Comparison of ENCODE assay signal across 1 cellular context in the genomic region with DNA sequence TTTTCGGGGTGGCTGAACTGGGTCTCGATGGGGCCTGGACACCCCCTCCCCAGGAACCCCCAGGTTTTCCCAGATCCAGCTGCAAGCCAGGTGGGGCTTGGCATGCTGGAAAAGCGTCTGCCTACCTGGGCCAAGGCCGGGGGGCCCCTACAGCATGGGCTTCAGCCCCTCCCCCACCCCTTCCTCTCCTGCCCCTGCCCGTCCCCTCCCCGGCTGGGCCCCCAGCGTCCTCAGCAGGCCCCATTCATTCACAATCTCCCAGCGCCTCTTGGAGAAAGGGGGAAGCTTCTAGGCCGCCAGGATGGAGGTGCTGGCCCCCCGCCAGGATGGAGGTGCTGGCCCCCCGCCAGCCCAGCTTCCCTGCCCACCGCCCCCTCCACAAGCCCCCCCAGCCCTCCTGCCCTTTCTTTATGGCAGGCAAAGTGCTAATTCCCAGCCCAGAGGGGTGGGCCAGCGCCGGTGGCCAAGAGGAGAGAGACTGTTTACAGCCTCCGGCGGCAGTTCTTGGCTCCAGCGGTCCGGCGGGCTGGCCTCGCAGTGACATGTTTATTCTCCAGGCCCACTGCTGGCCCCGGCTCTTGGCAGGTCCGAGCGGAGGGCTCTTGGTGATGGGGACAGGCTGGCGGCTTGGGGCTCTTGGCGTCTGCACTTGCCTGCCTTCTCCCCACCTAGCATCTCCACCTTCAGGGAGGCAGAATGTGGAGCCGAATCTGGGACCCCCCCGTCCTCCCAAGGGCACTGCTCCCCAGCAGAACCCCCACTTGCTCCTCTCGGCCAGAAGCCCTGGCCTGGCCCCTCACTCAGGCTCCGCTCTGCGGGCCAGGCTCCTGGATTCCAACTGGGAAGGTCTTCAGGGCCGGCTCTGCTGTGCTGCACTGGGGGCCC.
A peak's percentile ranks its signal among the peaks of the same experiment; 100 is the strongest.
TF ChIP-seq lines count a peak whose summit lies in the region.

No MANE protein-coding gene starts in this region.

TF ChIP-seq in HepG2, 621 proteins besides CTCF, POLR2A, EP300 and RAD21 (continued from another document):
- TF ChIP-seq ZNF317 (CRISPR knock-in tag; IDR thresholded peaks at IDR 0.05) (no peak), MTA3 (CRISPR knock-in tag; IDR thresholded peaks at IDR 0.05) (no peak), PITX1 (CRISPR knock-in tag; IDR thresholded peaks at IDR 0.05) (peak; percentile 53; the same call in 1 of the 2 replicates), TOPORS (CRISPR knock-in tag; IDR thresholded peaks at IDR 0.05) (no peak), ZSCAN22 (CRISPR knock-in tag; IDR thresholded peaks at IDR 0.05) (no peak), ZFP82 (CRISPR knock-in tag; IDR thresholded peaks at IDR 0.05; ENCODE audit: borderline replicate concordance) (no peak), KMT2B (CRISPR knock-in tag; IDR thresholded peaks at IDR 0.05) (no peak), ZNF546 (CRISPR knock-in tag; conservative IDR thresholded peaks at IDR 0.05) (no peak), AGO2 (optimal IDR thresholded peaks at IDR 0.05; ENCODE audit: low read depth, low read length) (no peak), IRX3 (CRISPR knock-in tag; IDR thresholded peaks at IDR 0.05; ENCODE audit: borderline replicate concordance, low read depth) (no peak), ZFY (CRISPR knock-in tag; IDR thresholded peaks at IDR 0.05) (0 out of 2 replicates have a peak, but pooled peaks have one; percentile 6), JUND (CRISPR knock-in tag; IDR thresholded peaks at IDR 0.05) (no peak), CENPX (CRISPR knock-in tag; IDR thresholded peaks at IDR 0.05) (no peak), LCORL (IDR thresholded peaks at IDR 0.05) (no peak), LCORL (CRISPR knock-in tag; IDR thresholded peaks at IDR 0.05) (peak; percentile 17; the same call in 1 of the 2 replicates), ZNF547 (CRISPR knock-in tag; IDR thresholded peaks at IDR 0.05) (no peak), ZNF329 (CRISPR knock-in tag; IDR thresholded peaks at IDR 0.05; ENCODE audit: low read depth) (no peak), BCL6 (CRISPR knock-in tag; IDR thresholded peaks at IDR 0.05) (no peak)
- TF ChIP-seq, protein P1, sequence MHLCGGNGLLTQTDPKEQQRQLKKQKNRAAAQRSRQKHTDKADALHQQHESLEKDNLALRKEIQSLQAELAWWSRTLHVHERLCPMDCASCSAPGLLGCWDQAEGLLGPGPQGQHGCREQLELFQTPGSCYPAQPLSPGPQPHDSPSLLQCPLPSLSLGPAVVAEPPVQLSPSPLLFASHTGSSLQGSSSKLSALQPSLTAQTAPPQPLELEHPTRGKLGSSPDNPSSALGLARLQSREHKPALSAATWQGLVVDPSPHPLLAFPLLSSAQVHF (CRISPR knock-in tag; IDR thresholded peaks at IDR 0.05), result no peak
- TF ChIP-seq, protein P2, sequence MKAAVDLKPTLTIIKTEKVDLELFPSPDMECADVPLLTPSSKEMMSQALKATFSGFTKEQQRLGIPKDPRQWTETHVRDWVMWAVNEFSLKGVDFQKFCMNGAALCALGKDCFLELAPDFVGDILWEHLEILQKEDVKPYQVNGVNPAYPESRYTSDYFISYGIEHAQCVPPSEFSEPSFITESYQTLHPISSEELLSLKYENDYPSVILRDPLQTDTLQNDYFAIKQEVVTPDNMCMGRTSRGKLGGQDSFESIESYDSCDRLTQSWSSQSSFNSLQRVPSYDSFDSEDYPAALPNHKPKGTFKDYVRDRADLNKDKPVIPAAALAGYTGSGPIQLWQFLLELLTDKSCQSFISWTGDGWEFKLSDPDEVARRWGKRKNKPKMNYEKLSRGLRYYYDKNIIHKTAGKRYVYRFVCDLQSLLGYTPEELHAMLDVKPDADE (CRISPR knock-in tag; IDR thresholded peaks at IDR 0.05), result no peak
- TF ChIP-seq, protein P3, sequence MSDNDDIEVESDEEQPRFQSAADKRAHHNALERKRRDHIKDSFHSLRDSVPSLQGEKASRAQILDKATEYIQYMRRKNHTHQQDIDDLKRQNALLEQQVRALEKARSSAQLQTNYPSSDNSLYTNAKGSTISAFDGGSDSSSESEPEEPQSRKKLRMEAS (IDR thresholded peaks at IDR 0.05), result peak; percentile 17; the same call in 1 of the 2 replicates
- TF ChIP-seq, protein P4, sequence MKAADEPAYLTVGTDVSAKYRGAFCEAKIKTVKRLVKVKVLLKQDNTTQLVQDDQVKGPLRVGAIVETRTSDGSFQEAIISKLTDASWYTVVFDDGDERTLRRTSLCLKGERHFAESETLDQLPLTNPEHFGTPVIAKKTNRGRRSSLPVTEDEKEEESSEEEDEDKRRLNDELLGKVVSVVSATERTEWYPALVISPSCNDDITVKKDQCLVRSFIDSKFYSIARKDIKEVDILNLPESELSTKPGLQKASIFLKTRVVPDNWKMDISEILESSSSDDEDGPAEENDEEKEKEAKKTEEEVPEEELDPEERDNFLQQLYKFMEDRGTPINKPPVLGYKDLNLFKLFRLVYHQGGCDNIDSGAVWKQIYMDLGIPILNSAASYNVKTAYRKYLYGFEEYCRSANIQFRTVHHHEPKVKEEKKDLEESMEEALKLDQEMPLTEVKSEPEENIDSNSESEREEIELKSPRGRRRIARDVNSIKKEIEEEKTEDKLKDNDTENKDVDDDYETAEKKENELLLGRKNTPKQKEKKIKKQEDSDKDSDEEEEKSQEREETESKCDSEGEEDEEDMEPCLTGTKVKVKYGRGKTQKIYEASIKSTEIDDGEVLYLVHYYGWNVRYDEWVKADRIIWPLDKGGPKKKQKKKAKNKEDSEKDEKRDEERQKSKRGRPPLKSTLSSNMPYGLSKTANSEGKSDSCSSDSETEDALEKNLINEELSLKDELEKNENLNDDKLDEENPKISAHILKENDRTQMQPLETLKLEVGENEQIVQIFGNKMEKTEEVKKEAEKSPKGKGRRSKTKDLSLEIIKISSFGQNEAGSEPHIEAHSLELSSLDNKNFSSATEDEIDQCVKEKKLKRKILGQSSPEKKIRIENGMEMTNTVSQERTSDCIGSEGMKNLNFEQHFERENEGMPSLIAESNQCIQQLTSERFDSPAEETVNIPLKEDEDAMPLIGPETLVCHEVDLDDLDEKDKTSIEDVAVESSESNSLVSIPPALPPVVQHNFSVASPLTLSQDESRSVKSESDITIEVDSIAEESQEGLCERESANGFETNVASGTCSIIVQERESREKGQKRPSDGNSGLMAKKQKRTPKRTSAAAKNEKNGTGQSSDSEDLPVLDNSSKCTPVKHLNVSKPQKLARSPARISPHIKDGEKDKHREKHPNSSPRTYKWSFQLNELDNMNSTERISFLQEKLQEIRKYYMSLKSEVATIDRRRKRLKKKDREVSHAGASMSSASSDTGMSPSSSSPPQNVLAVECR (CRISPR knock-in tag; IDR thresholded peaks at IDR 0.05; ENCODE audit: borderline replicate concordance), result peak; percentile 45; the same call in 1 of the 2 replicates
- TF ChIP-seq, protein P5, sequence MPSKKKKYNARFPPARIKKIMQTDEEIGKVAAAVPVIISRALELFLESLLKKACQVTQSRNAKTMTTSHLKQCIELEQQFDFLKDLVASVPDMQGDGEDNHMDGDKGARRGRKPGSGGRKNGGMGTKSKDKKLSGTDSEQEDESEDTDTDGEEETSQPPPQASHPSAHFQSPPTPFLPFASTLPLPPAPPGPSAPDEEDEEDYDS (CRISPR knock-in tag; IDR thresholded peaks at IDR 0.05), result no peak
- TF ChIP-seq, protein P6, sequence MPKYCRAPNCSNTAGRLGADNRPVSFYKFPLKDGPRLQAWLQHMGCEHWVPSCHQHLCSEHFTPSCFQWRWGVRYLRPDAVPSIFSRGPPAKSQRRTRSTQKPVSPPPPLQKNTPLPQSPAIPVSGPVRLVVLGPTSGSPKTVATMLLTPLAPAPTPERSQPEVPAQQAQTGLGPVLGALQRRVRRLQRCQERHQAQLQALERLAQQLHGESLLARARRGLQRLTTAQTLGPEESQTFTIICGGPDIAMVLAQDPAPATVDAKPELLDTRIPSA (CRISPR knock-in tag; IDR thresholded peaks at IDR 0.05; ENCODE audit: borderline replicate concordance), result peak; percentile 75
- TF ChIP-seq, protein P7, sequence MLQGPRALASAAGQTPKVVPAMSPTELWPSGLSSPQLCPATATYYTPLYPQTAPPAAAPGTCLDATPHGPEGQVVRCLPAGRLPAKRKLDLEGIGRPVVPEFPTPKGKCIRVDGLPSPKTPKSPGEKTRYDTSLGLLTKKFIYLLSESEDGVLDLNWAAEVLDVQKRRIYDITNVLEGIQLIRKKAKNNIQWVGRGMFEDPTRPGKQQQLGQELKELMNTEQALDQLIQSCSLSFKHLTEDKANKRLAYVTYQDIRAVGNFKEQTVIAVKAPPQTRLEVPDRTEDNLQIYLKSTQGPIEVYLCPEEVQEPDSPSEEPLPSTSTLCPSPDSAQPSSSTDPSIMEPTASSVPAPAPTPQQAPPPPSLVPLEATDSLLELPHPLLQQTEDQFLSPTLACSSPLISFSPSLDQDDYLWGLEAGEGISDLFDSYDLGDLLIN (CRISPR knock-in tag; IDR thresholded peaks at IDR 0.05; ENCODE audit: borderline replicate concordance), result no peak
- TF ChIP-seq, protein P8, sequence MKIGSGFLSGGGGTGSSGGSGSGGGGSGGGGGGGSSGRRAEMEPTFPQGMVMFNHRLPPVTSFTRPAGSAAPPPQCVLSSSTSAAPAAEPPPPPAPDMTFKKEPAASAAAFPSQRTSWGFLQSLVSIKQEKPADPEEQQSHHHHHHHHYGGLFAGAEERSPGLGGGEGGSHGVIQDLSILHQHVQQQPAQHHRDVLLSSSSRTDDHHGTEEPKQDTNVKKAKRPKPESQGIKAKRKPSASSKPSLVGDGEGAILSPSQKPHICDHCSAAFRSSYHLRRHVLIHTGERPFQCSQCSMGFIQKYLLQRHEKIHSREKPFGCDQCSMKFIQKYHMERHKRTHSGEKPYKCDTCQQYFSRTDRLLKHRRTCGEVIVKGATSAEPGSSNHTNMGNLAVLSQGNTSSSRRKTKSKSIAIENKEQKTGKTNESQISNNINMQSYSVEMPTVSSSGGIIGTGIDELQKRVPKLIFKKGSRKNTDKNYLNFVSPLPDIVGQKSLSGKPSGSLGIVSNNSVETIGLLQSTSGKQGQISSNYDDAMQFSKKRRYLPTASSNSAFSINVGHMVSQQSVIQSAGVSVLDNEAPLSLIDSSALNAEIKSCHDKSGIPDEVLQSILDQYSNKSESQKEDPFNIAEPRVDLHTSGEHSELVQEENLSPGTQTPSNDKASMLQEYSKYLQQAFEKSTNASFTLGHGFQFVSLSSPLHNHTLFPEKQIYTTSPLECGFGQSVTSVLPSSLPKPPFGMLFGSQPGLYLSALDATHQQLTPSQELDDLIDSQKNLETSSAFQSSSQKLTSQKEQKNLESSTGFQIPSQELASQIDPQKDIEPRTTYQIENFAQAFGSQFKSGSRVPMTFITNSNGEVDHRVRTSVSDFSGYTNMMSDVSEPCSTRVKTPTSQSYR (CRISPR knock-in tag; IDR thresholded peaks at IDR 0.05; ENCODE audit: borderline replicate concordance), result peak; percentile 27; the same call in 1 of the 2 replicates
